ENCODE assay signal across 8 cellular contexts in the genomic region with DNA sequence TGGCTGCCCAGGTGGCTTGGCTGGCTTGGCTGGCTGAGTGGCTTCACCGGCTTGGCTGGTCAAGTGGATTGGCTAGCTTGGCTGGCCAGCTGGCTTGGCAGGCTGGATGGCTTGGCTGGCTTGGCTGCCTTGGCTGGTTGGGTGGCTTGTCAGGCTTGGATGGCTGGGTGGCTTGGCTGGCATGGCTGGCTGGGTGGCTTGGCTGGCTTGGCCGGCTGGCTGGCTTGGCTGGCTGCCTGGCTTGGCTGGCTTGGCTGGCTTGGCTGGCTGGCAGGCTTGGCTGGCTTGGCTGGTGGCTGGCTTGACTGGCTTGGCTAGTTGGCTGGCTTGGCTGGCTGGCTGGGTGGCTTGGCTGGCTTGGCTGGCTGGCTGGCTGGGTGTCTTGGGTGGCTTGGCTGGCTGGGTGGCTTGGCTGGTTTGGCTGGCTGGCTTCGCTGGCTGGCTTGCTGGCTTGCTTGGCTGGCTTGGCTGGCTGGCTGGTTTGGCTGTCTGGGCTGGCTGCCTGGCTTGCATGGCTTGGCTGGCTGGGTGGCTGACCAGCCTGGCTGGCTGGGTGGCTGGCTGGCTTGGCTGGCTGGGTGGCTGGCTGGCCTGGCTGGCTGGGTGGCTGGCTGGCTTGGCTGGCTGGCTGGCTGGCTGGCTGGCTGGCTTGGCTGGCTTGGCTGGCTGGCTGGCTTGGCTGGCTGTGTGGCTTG.
DNase-seq lines count a peak whose midpoint lies in the region; ATAC-seq, FAIRE-seq and TF ChIP-seq lines count a peak whose summit lies in the region.
"Not testable (repeated sequence)": the region's sequence is repeated elsewhere in the genome, so short reads cannot be mapped to it uniquely, and the experiment has no call there.

No MANE protein-coding gene starts in this region.

- peak in 2 of 3 donors; percentile 0 to 1 for DNase-seq in CD4-positive, CD25-positive, alpha-beta regulatory T cell
- DNase-seq in SJCRH30 (peak; percentile 0 to 13), endothelial cell (ENCODE audit: low spot score) (peak; percentile 8), pancreas (peak; percentile 9 to 93 (median 50))
- peak; percentile 60 for DNase-seq in activated CD8-positive, alpha-beta memory T cell treated with anti-CD3 and anti-CD28 coated beads for 24 hours
- DNase-seq in activated naive CD4-positive, alpha-beta T cell treated with anti-CD3 and anti-CD28 coated beads, Interleukin-2, amount 10 ng/mL, durations not matched to agents 7 days and 5 days: peak; percentile 22
- DNase-seq in HepG2 (ENCODE audit: low spot score): not testable (repeated sequence)
- peak; percentile 0 to 3 for DNase-seq in stimulated activated CD8-positive, alpha-beta memory T cell treated with anti-CD3 and anti-CD28 coated beads, Interleukin-7, amount 100 ng/mL, for 4 hours (ENCODE audit: low read depth in 2 of 2)

- POLR2A ChIA-PET in HepG2 (lab: Yijun Ruan, JAX): not testable (repeated sequence)

- FAIRE-seq in HepG2 (lab: Jason Lieb, UNC); pancreas (lab: Jason Lieb, UNC): not testable (repeated sequence)

- H3K27ac ChIP-seq in CD4-positive, CD25-positive, alpha-beta regulatory T cell (ENCODE audit: insufficient read depth, low read length, poor library complexity, severe bottlenecking); SJCRH30; HepG2 (ENCODE audit: extremely low read length, insufficient read depth, low read length); pancreas: not testable (repeated sequence)

- H3K4me1 ChIP-seq in CD4-positive, CD25-positive, alpha-beta regulatory T cell (ENCODE audit: control insufficient read depth, insufficient read depth, low read length, poor library complexity, severe bottlenecking); SJCRH30; HepG2 (ENCODE audit: insufficient read depth, low read length); pancreas: not testable (repeated sequence)

- not testable (repeated sequence) for ATAC-seq in CD4-positive, CD25-positive, alpha-beta regulatory T cell (ENCODE audit: low read depth in 2 of 2); HepG2; pancreas

- H3K36me3 Mint-ChIP-seq in CD4-positive, CD25-positive, alpha-beta regulatory T cell; activated naive CD4-positive, alpha-beta T cell treated with anti-CD3 and anti-CD28 coated beads, Interleukin-2, amount 10 ng/mL, durations not matched to agents 7 days and 5 days; endothelial cell (ENCODE audit: low read depth, unreplicated experiment): not testable (repeated sequence)

- H3K9ac ChIP-seq in HepG2 (ENCODE audit: insufficient read depth, low read depth, low read length): not testable (repeated sequence)

- in situ Hi-C loops in HepG2 (cut with HindIII; ENCODE audit: extremely low pct_ligation_motif_present, low pct_unique_long_range_greater_than_20kb): not testable (repeated sequence)

- H3K4me2 ChIP-seq in HepG2 (ENCODE audit: low read depth, low read length): not testable (repeated sequence)

- H3K36me3 ChIP-seq in CD4-positive, CD25-positive, alpha-beta regulatory T cell (ENCODE audit: control insufficient read depth, insufficient read depth, low read length); SJCRH30; HepG2 (replicated peaks in 1 of 2; ENCODE audit: control insufficient read depth in 1 of 2, insufficient read depth in 2 of 2, low read length in 2 of 2); pancreas: not testable (repeated sequence)

- not testable (repeated sequence) for H3K4me3 Mint-ChIP-seq in CD4-positive, CD25-positive, alpha-beta regulatory T cell; activated naive CD4-positive, alpha-beta T cell treated with anti-CD3 and anti-CD28 coated beads, Interleukin-2, amount 10 ng/mL, durations not matched to agents 7 days and 5 days; endothelial cell (ENCODE audit: unreplicated experiment)

- intact Hi-C loops in HepG2 (cut with micrococcal nuclease; ENCODE audit: unreplicated experiment); pancreas (cut with DNase I): not testable (repeated sequence)

- H3K4me3 ChIP-seq in CD4-positive, CD25-positive, alpha-beta regulatory T cell (ENCODE audit: low read depth, low read length); SJCRH30; HepG2 (replicated peaks in 1 of 3; ENCODE audit: insufficient read depth in 1 of 3, low read depth in 2 of 3, low read length in 3 of 3); pancreas: not testable (repeated sequence)

- not testable (repeated sequence) for TF ChIP-seq EP300 in HepG2 (IDR thresholded peaks at IDR 0.05; ENCODE audit: low read depth in 2 of 2, low read length in 2 of 2); HepG2 (CRISPR knock-in tag; IDR thresholded peaks at IDR 0.05; ENCODE audit: borderline replicate concordance)

- H3K27me3 ChIP-seq in CD4-positive, CD25-positive, alpha-beta regulatory T cell (ENCODE audit: control insufficient read depth, insufficient read depth, low read length); SJCRH30; HepG2 (ENCODE audit: control insufficient read depth in 1 of 2, insufficient read depth in 2 of 2, low read length in 2 of 2); pancreas: not testable (repeated sequence)

- WGBS in HepG2 (ENCODE audit: low lambda C conversion rate): 26% methylated on average over 3 of the region's 3 CpGs
- 40 to 53% methylated on average over 3 of the region's 3 CpGs for WGBS in pancreas, 2 donors

- TF ChIP-seq POLR2A in HepG2 (IDR thresholded peaks at IDR 0.05; ENCODE audit: insufficient read depth in 1 of 2, low read depth in 2 of 2, low read length in 2 of 2): not testable (repeated sequence)

- CTCF ChIA-PET in activated naive CD4-positive, alpha-beta T cell treated with anti-CD3 and anti-CD28 coated beads, Interleukin-2, amount 10 ng/mL, durations not matched to agents 7 days and 5 days (lab: Charles Lee); HepG2 (lab: Yijun Ruan, JAX; ENCODE audit: low intra/inter-chr PET ratio, low total read pairs): not testable (repeated sequence)

- not testable (repeated sequence) for H3K9me3 Mint-ChIP-seq in CD4-positive, CD25-positive, alpha-beta regulatory T cell; activated naive CD4-positive, alpha-beta T cell treated with anti-CD3 and anti-CD28 coated beads, Interleukin-2, amount 10 ng/mL, durations not matched to agents 7 days and 5 days; endothelial cell (ENCODE audit: unreplicated experiment)

- not testable (repeated sequence) for H3K27me3 Mint-ChIP-seq in CD4-positive, CD25-positive, alpha-beta regulatory T cell; activated naive CD4-positive, alpha-beta T cell treated with anti-CD3 and anti-CD28 coated beads, Interleukin-2, amount 10 ng/mL, durations not matched to agents 7 days and 5 days; endothelial cell (ENCODE audit: unreplicated experiment)

- not testable (repeated sequence) for H2AFZ ChIP-seq in HepG2 (ENCODE audit: low read length)

- not testable (repeated sequence) for H4K20me1 ChIP-seq in HepG2 (ENCODE audit: insufficient read depth, low read length)

- not testable (repeated sequence) for TF ChIP-seq CTCF in endothelial cell (IDR thresholded peaks at IDR 0.05; ENCODE audit: unreplicated experiment); HepG2 (CRISPR knock-in tag; IDR thresholded peaks at IDR 0.05); pancreas (IDR thresholded peaks at IDR 0.05)

- not testable (repeated sequence) for BruUV-seq in HepG2 (replicated peaks; lab: Mats Ljungman, UMichigan)

- H3K79me2 ChIP-seq in HepG2 (ENCODE audit: insufficient read depth, low read length): not testable (repeated sequence)

- H3K9me3 ChIP-seq in CD4-positive, CD25-positive, alpha-beta regulatory T cell (ENCODE audit: control insufficient read depth in 2 of 2, low read length in 2 of 2); SJCRH30 (replicated peaks); pancreas: not testable (repeated sequence)
- H3K9me3 ChIP-seq in HepG2 (ENCODE audit: low read length): peaks cover 21% of the 10 kb centered on the region

- not testable (repeated sequence) for H3K4me1 Mint-ChIP-seq in CD4-positive, CD25-positive, alpha-beta regulatory T cell; activated naive CD4-positive, alpha-beta T cell treated with anti-CD3 and anti-CD28 coated beads, Interleukin-2, amount 10 ng/mL, durations not matched to agents 7 days and 5 days; endothelial cell (ENCODE audit: unreplicated experiment)

- TF ChIP-seq RAD21 in HepG2 (CRISPR knock-in tag; IDR thresholded peaks at IDR 0.05): not testable (repeated sequence)

- not testable (repeated sequence) for H3K27ac Mint-ChIP-seq in CD4-positive, CD25-positive, alpha-beta regulatory T cell; activated naive CD4-positive, alpha-beta T cell treated with anti-CD3 and anti-CD28 coated beads, Interleukin-2, amount 10 ng/mL, durations not matched to agents 7 days and 5 days; endothelial cell (ENCODE audit: unreplicated experiment)

TF ChIP-seq in HepG2, 621 proteins besides CTCF, POLR2A, EP300 and RAD21:
- TF ChIP-seq MTA1 (CRISPR knock-in tag; IDR thresholded peaks at IDR 0.05; ENCODE audit: borderline replicate concordance): 0 out of 2 replicates have a peak, but pooled peaks have one; percentile 27
- 0 out of 2 replicates have a peak, but pooled peaks have one; percentile 3 for TF ChIP-seq ZNF563 (CRISPR knock-in tag; IDR thresholded peaks at IDR 0.05)
- peak; percentile 46; the same call in 1 of the 2 replicates for TF ChIP-seq ZZZ3 (CRISPR knock-in tag; IDR thresholded peaks at IDR 0.05; ENCODE audit: borderline replicate concordance)
- 0 out of 2 replicates have a peak, but pooled peaks have one; percentile 2 for TF ChIP-seq HES4 (CRISPR knock-in tag; IDR thresholded peaks at IDR 0.05; ENCODE audit: borderline replicate concordance)
